ENCODE assay signal across 23 cellular contexts in genomic region chr4:182188622-182189021, GRCh38. TPM values are rescaled to one million over a fixed set of nuclear protein-coding genes. Genes with fewer than 3 reads are reported as not detected.
DNase-seq lines count a peak whose midpoint lies in the region; ATAC-seq and TF ChIP-seq lines count a peak whose summit lies in the region.
"Had no signal": no experiment of that assay in that cellular context is flagged by ENCODE, and none has a peak within 500 bp of the region (broad histone marks: within the 10 kb centered on the region; RNA-seq: fewer than 3 reads in every experiment).

No MANE protein-coding gene starts in this region.

- no peaks in the 10 kb centered on the region for H3K36me3 Mint-ChIP-seq in stimulated activated memory B cell treated with anti-CD40 and anti-IgM and Interleukin-4, amounts not matched to agents 10 μg/mL and 1 μg/mL and 100 μg/mL, for 72 hours
- H3K36me3 Mint-ChIP-seq: activated naive CD8-positive, alpha-beta T cell; T-cell had no signal

- DNase-seq in EH (ENCODE audit: low read depth) (peak; percentile 70), NCI-H226 (peak; percentile 65), choroid plexus epithelial cell (ENCODE audit: low read depth) (peak; percentile 34), psoas muscle (no peak), right cardiac atrium (no peak), aorta (no peak)
- DNase-seq: activated CD4-positive, alpha-beta T cell treated with anti-CD3 and anti-CD28 coated beads, Interleukin-2, amount 50 U/mL, for 48 hours; activated T-cell treated with anti-CD3 and anti-CD28 coated beads, Interleukin-2, amount 50 U/mL, for 24 hours; Caco-2; KBM-7; left cardiac atrium; NCI-H1417; NCI-H2171 treated with DMSO at 0.1 percent for 48 hours; stimulated activated CD4-positive, alpha-beta T cell treated with anti-CD3 and anti-CD28 coated beads, Interleukin-2, amount 100 ng/mL, for 24 hours; T-cell had no signal

- H3K9me3 Mint-ChIP-seq in stimulated activated memory B cell treated with anti-CD40 and anti-IgM and Interleukin-4, amounts not matched to agents 10 μg/mL and 1 μg/mL and 100 μg/mL, for 72 hours = no peaks in the 10 kb centered on the region
- H3K9me3 Mint-ChIP-seq: activated T-cell treated with anti-CD3 and anti-CD28 coated beads, Interleukin-2, amount 50 U/mL, for 24 hours; GM23338; T-cell had no signal

- H3K4me1 ChIP-seq in psoas muscle = no peaks in the 10 kb centered on the region
- H3K4me1 ChIP-seq in right cardiac atrium (ENCODE audit: control insufficient read depth, insufficient read depth, low read length) = no peaks in the 10 kb centered on the region
- no peaks in the 10 kb centered on the region for H3K4me1 ChIP-seq in aorta (ENCODE audit: control insufficient read depth in 1 of 2, insufficient read depth in 2 of 2, low read length in 2 of 2)
- H3K4me1 ChIP-seq: right atrium auricular region had no signal

- H3K4me1 Mint-ChIP-seq in stimulated activated memory B cell treated with anti-CD40 and anti-IgM and Interleukin-4, amounts not matched to agents 10 μg/mL and 1 μg/mL and 100 μg/mL, for 72 hours = no peaks in the 10 kb centered on the region
- H3K4me1 Mint-ChIP-seq: T-cell had no signal

- no peak overlapping the region for H3K4me3 Mint-ChIP-seq in stimulated activated memory B cell treated with anti-CD40 and anti-IgM and Interleukin-4, amounts not matched to agents 10 μg/mL and 1 μg/mL and 100 μg/mL, for 72 hours
- H3K4me3 Mint-ChIP-seq: activated naive CD8-positive, alpha-beta T cell; activated T-cell treated with anti-CD3 and anti-CD28 coated beads, Interleukin-2, amount 50 U/mL, for 24 hours; GM23338; T-cell had no signal

- H3K36me3 ChIP-seq in psoas muscle (ENCODE audit: insufficient read depth in 1 of 2, low read depth in 1 of 2) = no peaks in the 10 kb centered on the region
- H3K36me3 ChIP-seq in aorta (ENCODE audit: control insufficient read depth in 1 of 2, insufficient read depth in 2 of 2, low read length in 1 of 2) = no peaks in the 10 kb centered on the region
- H3K36me3 ChIP-seq: neutrophil, right atrium auricular region had no signal

- WGBS in psoas muscle, 3 donors = 48 to 66% (median 58%) methylated on average over 3 of the region's 3 CpGs
- WGBS in right cardiac atrium = 84% methylated on average over 3 of the region's 3 CpGs
- 88 to 94% methylated on average over 3 of the region's 3 CpGs for WGBS in aorta, 2 donors

- H3K27me3 ChIP-seq in psoas muscle (ENCODE audit: insufficient read depth in 3 of 3, low read length in 2 of 3) (no peaks in the 10 kb centered on the region), right cardiac atrium (ENCODE audit: control insufficient read depth, insufficient read depth) (no peaks in the 10 kb centered on the region), aorta (ENCODE audit: control insufficient read depth in 1 of 2, insufficient read depth in 2 of 2, low read length in 1 of 2) (no peaks in the 10 kb centered on the region)
- H3K27me3 ChIP-seq: neutrophil, right atrium auricular region had no signal

- no peak overlapping the region for H3K27ac ChIP-seq in psoas muscle
- no peak overlapping the region for H3K27ac ChIP-seq in right cardiac atrium (ENCODE audit: low read length)
- no peak overlapping the region for H3K27ac ChIP-seq in aorta (ENCODE audit: low read depth in 1 of 2, low read length in 2 of 2)
- H3K27ac ChIP-seq: HL-60, neutrophil, right atrium auricular region had no signal

- H3K27ac Mint-ChIP-seq in stimulated activated memory B cell treated with anti-CD40 and anti-IgM and Interleukin-4, amounts not matched to agents 10 μg/mL and 1 μg/mL and 100 μg/mL, for 72 hours = no peak overlapping the region
- H3K27ac Mint-ChIP-seq: activated naive CD8-positive, alpha-beta T cell; activated T-cell treated with anti-CD3 and anti-CD28 coated beads, Interleukin-2, amount 50 U/mL, for 24 hours; GM23338; T-cell had no signal

- no peaks in the 10 kb centered on the region for H3K27me3 Mint-ChIP-seq in stimulated activated memory B cell treated with anti-CD40 and anti-IgM and Interleukin-4, amounts not matched to agents 10 μg/mL and 1 μg/mL and 100 μg/mL, for 72 hours
- H3K27me3 Mint-ChIP-seq: activated T-cell treated with anti-CD3 and anti-CD28 coated beads, Interleukin-2, amount 50 U/mL, for 24 hours; T-cell had no signal

- ATAC-seq in psoas muscle (peak; percentile 37 to 92 (median 86)), right cardiac atrium (no peak), GM19395 (IDR thresholded peaks at IDR 0.05; ENCODE audit: unreplicated experiment) (no peak), aorta (ENCODE audit: low FRiP score) (no peak)
- ATAC-seq in stimulated activated memory B cell treated with anti-CD40 and anti-IgM and Interleukin-4, amounts not matched to agents 10 μg/mL and 1 μg/mL and 100 μg/mL, for 72 hours = no peak
- ATAC-seq: esophagus mucosa, T-cell had no signal

- TF ChIP-seq CTCF in choroid plexus epithelial cell (conservative IDR thresholded peaks at IDR 0.05; ENCODE audit: low read depth, low read length) = no peak
- TF ChIP-seq CTCF in psoas muscle (IDR thresholded peaks at IDR 0.05) = no peak

- intact Hi-C loops in psoas muscle (cut with DNase I) (no loop called here), right cardiac atrium (cut with DNase I) (no loop called here), aorta (cut with DNase I) (no loop called here)

- H3K9me3 ChIP-seq in psoas muscle (no peaks in the 10 kb centered on the region), right cardiac atrium (ENCODE audit: control insufficient read depth, low read length) (no peaks in the 10 kb centered on the region), aorta (ENCODE audit: control insufficient read depth, low read length) (no peaks in the 10 kb centered on the region)
- H3K9me3 ChIP-seq: Caco-2, neutrophil, right atrium auricular region had no signal

- H3K4me3 ChIP-seq in choroid plexus epithelial cell (ENCODE audit: low read depth, low read length) = no peak overlapping the region
- no peak overlapping the region for H3K4me3 ChIP-seq in psoas muscle
- no peak overlapping the region for H3K4me3 ChIP-seq in right cardiac atrium (ENCODE audit: low read length)
- H3K4me3 ChIP-seq in aorta (ENCODE audit: low read length in 2 of 2) = no peak overlapping the region
- H3K4me3 ChIP-seq: GM23338, right atrium auricular region had no signal

RNA-seq across cellular contexts. Expression of gene TENM3, which starts 54.6 kb away (rescaled TPM):
- total RNA-seq in psoas muscle (10 to 100 TPM in 1 of 4 donors, 1 to 10 TPM in 3; 5.3 to 11.6 (median 6.3) TPM), right cardiac atrium (1 to 10 TPM; 4.5 to 9.5 (median 5.7) TPM), aorta (1 to 10 TPM; 1.1 to 5.5 TPM)
- polyA plus RNA-seq in psoas muscle (1 to 10 TPM in 1 of 3 donors, under 1 TPM in 2; 0.48 to 3.2 (median 0.83) TPM), right cardiac atrium (0.88 TPM), aorta (under 1 TPM in 1 of 2 donors, not detected in 1; 0.05 TPM)

Comparison
In these comparisons a context has a peak if more than half of its experiments do, and no peak if none do; other contexts are left out.
1. DNase-seq: peak in EH (single experiment), NCI-H226 (single experiment) and choroid plexus epithelial cell (single experiment); none in psoas muscle (0 of 2), right cardiac atrium (0 of 3) and aorta (0 of 2).
2. ATAC-seq: peak in psoas muscle (4 of 4); none in right cardiac atrium (0 of 2), GM19395 (single experiment), aorta (single experiment) and stimulated activated memory B cell treated with anti-CD40 and anti-IgM and Interleukin-4, amounts not matched to agents 10 μg/mL and 1 μg/mL and 100 μg/mL, for 72 hours (single experiment).